Comparison of ENCODE assay signal across 17 cellular contexts in genomic region chr1:54385727-54386022, GRCh38. TPM values are rescaled to one million over a fixed set of nuclear protein-coding genes. Genes with fewer than 3 reads are reported as not detected.
A peak's percentile ranks its signal among the peaks of the same experiment; 100 is the strongest.
DNase-seq lines count a peak whose midpoint lies in the region; ATAC-seq and TF ChIP-seq lines count a peak whose summit lies in the region.
"Had no signal": no experiment of that assay in that cellular context is flagged by ENCODE, and none has a peak within 500 bp of the region (broad histone marks: within the 10 kb centered on the region; RNA-seq: fewer than 3 reads in every experiment).

No MANE protein-coding gene starts in this region.

- 87 to 100% methylated on average over 2 to 3 of the region's 3 CpGs for WGBS in gastroesophageal sphincter (ENCODE audit: low coverage in 1 of 2), 2 donors

- H3K36me3 Mint-ChIP-seq in CD8-positive, alpha-beta T cell = peaks cover 60% of the 10 kb centered on the region
- H3K36me3 Mint-ChIP-seq in T-helper 17 cell (ENCODE audit: low read depth) = peaks cover 2% of the 10 kb centered on the region
- H3K36me3 Mint-ChIP-seq in activated CD8-positive, alpha-beta T cell treated with anti-CD3 and anti-CD28 coated beads, Interleukin-2, amount 10 ng/mL, durations not matched to agents 7 days and 5 days (ENCODE audit: low read depth) = peaks cover 43% of the 10 kb centered on the region
- H3K36me3 Mint-ChIP-seq: naive B cell had no signal

- H3K4me3 ChIP-seq in CD8-positive, alpha-beta T cell (ENCODE audit: low read depth, low read length) = no peak overlapping the region
- H3K4me3 ChIP-seq in gastroesophageal sphincter (no peak overlapping the region), gastrocnemius medialis (no peak overlapping the region)
- H3K4me3 ChIP-seq: HAP-1, suprapubic skin had no signal

- no peak for TF ChIP-seq EP300 in gastroesophageal sphincter (IDR thresholded peaks at IDR 0.05)

- POLR2A ChIA-PET in CD8-positive, alpha-beta T cell (lab: Charles Lee) = no interaction called here
- POLR2A ChIA-PET in activated CD8-positive, alpha-beta T cell treated with anti-CD3 and anti-CD28 coated beads, Interleukin-2, amount 10 ng/mL, durations not matched to agents 7 days and 5 days (lab: Charles Lee) = no interaction called here

- TF ChIP-seq CTCF in CD8-positive, alpha-beta T cell (IDR thresholded peaks at IDR 0.05) = no peak
- no peak for TF ChIP-seq CTCF in gastroesophageal sphincter (IDR thresholded peaks at IDR 0.05)
- no peak for TF ChIP-seq CTCF in gastrocnemius medialis (IDR thresholded peaks at IDR 0.05 in 4 of 5, conservative IDR thresholded peaks at IDR 0.05 in 1 of 5)

- no peak for TF ChIP-seq POLR2A in gastroesophageal sphincter (IDR thresholded peaks at IDR 0.05)
- no peak for TF ChIP-seq POLR2A in gastrocnemius medialis (IDR thresholded peaks at IDR 0.05)

- no peaks in the 10 kb centered on the region for H3K9me3 ChIP-seq in CD8-positive, alpha-beta T cell (ENCODE audit: low read length)
- H3K9me3 ChIP-seq in T-helper 17 cell (ENCODE audit: control insufficient read depth, low read length, poor library complexity, severe bottlenecking) = no peaks in the 10 kb centered on the region
- no peaks in the 10 kb centered on the region for H3K9me3 ChIP-seq in gastroesophageal sphincter
- H3K9me3 ChIP-seq in gastrocnemius medialis = no peaks in the 10 kb centered on the region
- H3K9me3 ChIP-seq: HAP-1, suprapubic skin had no signal

- peak overlapping the region; percentile 7 for H3K27ac Mint-ChIP-seq in CD8-positive, alpha-beta T cell
- H3K27ac Mint-ChIP-seq in T-helper 17 cell = peak overlapping the region; percentile 77
- H3K27ac Mint-ChIP-seq in activated CD8-positive, alpha-beta T cell treated with anti-CD3 and anti-CD28 coated beads, Interleukin-2, amount 10 ng/mL, durations not matched to agents 7 days and 5 days = no peak overlapping the region
- H3K27ac Mint-ChIP-seq: activated naive CD4-positive, alpha-beta T cell treated with anti-CD3 and anti-CD28 coated beads, Interleukin-2, amount 50 U/mL, for 24 hours had no signal

- H3K36me3 ChIP-seq in CD8-positive, alpha-beta T cell (ENCODE audit: insufficient read depth, low read length) = no peaks in the 10 kb centered on the region
- H3K36me3 ChIP-seq in gastroesophageal sphincter (peaks cover 0 to 11% of the 10 kb centered on the region in 2 donors), gastrocnemius medialis (no peaks in the 10 kb centered on the region)

- peaks cover 13% of the 10 kb centered on the region for H3K4me1 ChIP-seq in CD8-positive, alpha-beta T cell (ENCODE audit: insufficient read depth, low read length)
- H3K4me1 ChIP-seq in gastroesophageal sphincter (peaks cover 3 to 69% (median 17%) of the 10 kb centered on the region in 3 donors), gastrocnemius medialis (peaks cover 57 to 64% of the 10 kb centered on the region in 2 donors)
- H3K4me1 ChIP-seq: HAP-1 had no signal

- in situ Hi-C loops in gastrocnemius medialis (cut with MboI; ENCODE audit: low sequenced_read_pairs in 4 of 4) = no loop called here

- H3K4me1 Mint-ChIP-seq in CD8-positive, alpha-beta T cell (ENCODE audit: low read depth) = peaks cover 68% of the 10 kb centered on the region
- peaks cover 40% of the 10 kb centered on the region for H3K4me1 Mint-ChIP-seq in T-helper 17 cell
- H3K4me1 Mint-ChIP-seq in activated CD8-positive, alpha-beta T cell treated with anti-CD3 and anti-CD28 coated beads, Interleukin-2, amount 10 ng/mL, durations not matched to agents 7 days and 5 days (ENCODE audit: low read depth) = peaks cover 37% of the 10 kb centered on the region

- H3K27me3 ChIP-seq in CD8-positive, alpha-beta T cell (ENCODE audit: insufficient read depth, low read length) = no peaks in the 10 kb centered on the region
- H3K27me3 ChIP-seq in gastroesophageal sphincter (no peaks in the 10 kb centered on the region), gastrocnemius medialis (no peaks in the 10 kb centered on the region)
- H3K27me3 ChIP-seq: suprapubic skin had no signal

- no peaks in the 10 kb centered on the region for H3K9me3 Mint-ChIP-seq in CD8-positive, alpha-beta T cell
- no peaks in the 10 kb centered on the region for H3K9me3 Mint-ChIP-seq in activated CD8-positive, alpha-beta T cell treated with anti-CD3 and anti-CD28 coated beads, Interleukin-2, amount 10 ng/mL, durations not matched to agents 7 days and 5 days (ENCODE audit: insufficient read depth)
- H3K9me3 Mint-ChIP-seq: activated naive CD4-positive, alpha-beta T cell treated with anti-CD3 and anti-CD28 coated beads, Interleukin-2, amount 50 U/mL, for 24 hours; effector memory CD8-positive, alpha-beta T cell; naive B cell had no signal

- no peak overlapping the region for H3K4me3 Mint-ChIP-seq in CD8-positive, alpha-beta T cell
- no peak overlapping the region for H3K4me3 Mint-ChIP-seq in T-helper 17 cell
- no peak overlapping the region for H3K4me3 Mint-ChIP-seq in activated CD8-positive, alpha-beta T cell treated with anti-CD3 and anti-CD28 coated beads, Interleukin-2, amount 10 ng/mL, durations not matched to agents 7 days and 5 days
- H3K4me3 Mint-ChIP-seq: activated naive CD4-positive, alpha-beta T cell treated with anti-CD3 and anti-CD28 coated beads, Interleukin-2, amount 50 U/mL, for 24 hours; effector memory CD8-positive, alpha-beta T cell; naive B cell had no signal

- no peak for DNase-seq in CD8-positive, alpha-beta T cell
- DNase-seq in T-helper 17 cell = no peak
- DNase-seq in gastrocnemius medialis = no peak
- DNase-seq in NCI-H1436 (lab: John Stamatoyannopoulos, UW) = no peak
- DNase-seq in activated CD8-positive, alpha-beta T cell treated with anti-CD3 and anti-CD28 coated beads, Interleukin-2, amount 10 ng/mL, durations not matched to agents 7 days and 5 days = no peak
- DNase-seq in cerebellar nuclear complex (lab: John Stamatoyannopoulos, UW) = no peak
- no peak for DNase-seq in cerebellar cortex (ENCODE audit: low spot score)
- DNase-seq: activated CD4-positive, alpha-beta T cell treated with anti-CD3 and anti-CD28 coated beads for 4 hours; effector memory CD8-positive, alpha-beta T cell; naive B cell; NCI-H187; NCI-H446 treated with DMSO at 0.1 percent for 48 hours; SHP77 treated with DMSO at 0.1 percent for 48 hours had no signal

- CTCF ChIA-PET in CD8-positive, alpha-beta T cell (lab: Charles Lee) = interaction anchor here (0.5 to 1.3 kb wide), 4 partner anchors 16 to 152 kb away, joined by 3 to 4 read pairs (median 3); no protein-coding TSS in a partner anchor
- CTCF ChIA-PET in activated CD8-positive, alpha-beta T cell treated with anti-CD3 and anti-CD28 coated beads, Interleukin-2, amount 10 ng/mL, durations not matched to agents 7 days and 5 days (lab: Charles Lee) = interaction anchor here (1.5 to 1.8 kb wide), 2 partner anchors 104 to 113 kb away, joined by 4 read pairs; no protein-coding TSS in a partner anchor

- ATAC-seq in CD8-positive, alpha-beta T cell = no peak
- ATAC-seq in T-helper 17 cell (no peak), gastroesophageal sphincter (no peak), gastrocnemius medialis (no peak)
- no peak for ATAC-seq in activated CD8-positive, alpha-beta T cell treated with anti-CD3 and anti-CD28 coated beads, Interleukin-2, amount 10 ng/mL, durations not matched to agents 7 days and 5 days
- ATAC-seq: effector memory CD8-positive, alpha-beta T cell had no signal

- no peak overlapping the region for H3K27ac ChIP-seq in CD8-positive, alpha-beta T cell (ENCODE audit: low read depth, low read length)
- H3K27ac ChIP-seq in gastroesophageal sphincter (peak overlapping the region in 3 of 4 donors; percentile 63 to 82 (median 73)), gastrocnemius medialis (peak overlapping the region; percentile 57 to 77 (median 70))
- H3K27ac ChIP-seq: suprapubic skin had no signal

- no peaks in the 10 kb centered on the region for H3K27me3 Mint-ChIP-seq in CD8-positive, alpha-beta T cell (ENCODE audit: low read depth)
- no peaks in the 10 kb centered on the region for H3K27me3 Mint-ChIP-seq in T-helper 17 cell
- H3K27me3 Mint-ChIP-seq in activated CD8-positive, alpha-beta T cell treated with anti-CD3 and anti-CD28 coated beads, Interleukin-2, amount 10 ng/mL, durations not matched to agents 7 days and 5 days (ENCODE audit: low read depth) = no peaks in the 10 kb centered on the region
- H3K27me3 Mint-ChIP-seq: activated naive CD4-positive, alpha-beta T cell treated with anti-CD3 and anti-CD28 coated beads, Interleukin-2, amount 50 U/mL, for 24 hours; effector memory CD8-positive, alpha-beta T cell; naive B cell had no signal

- intact Hi-C loops in CD8-positive, alpha-beta T cell (cut with DNase I, micrococcal nuclease) = no loop called here
- intact Hi-C loops in gastrocnemius medialis (cut with DNase I; ENCODE audit: low total_unique reads) = no loop called here

RNA-seq across cellular contexts. Expression of gene SSBP3, which starts 20.5 kb away (rescaled TPM):
- total RNA-seq in CD8-positive, alpha-beta T cell = 10 to 100 TPM; 41.5 to 47.7 TPM
- total RNA-seq in T-helper 17 cell = 10 to 100 TPM; 64.9 to 67.4 TPM
- 10 to 100 TPM; 40.8 to 46.7 (median 45.5) TPM for total RNA-seq in gastroesophageal sphincter
- total RNA-seq in gastrocnemius medialis = 10 to 100 TPM in 3 of 4 donors, 1 to 10 TPM in 1; 3.6 to 21.0 (median 14.9) TPM
- 100 to 1,000 TPM; 109 to 111 TPM for total RNA-seq in activated CD8-positive, alpha-beta T cell treated with anti-CD3 and anti-CD28 coated beads, Interleukin-2, amount 10 ng/mL, durations not matched to agents 7 days and 5 days
